8 cellular contexts compared by ENCODE assay signal in genomic region chr4:129344058-129344457, GRCh38.
DNase-seq lines count a peak whose midpoint lies in the region; ATAC-seq and TF ChIP-seq lines count a peak whose summit lies in the region.
"Had no signal": no experiment of that assay in that cellular context is flagged by ENCODE, and none has a peak within 500 bp of the region (broad histone marks: within the 10 kb centered on the region; RNA-seq: fewer than 3 reads in every experiment).

No MANE protein-coding gene starts in this region.

- no peaks in the 10 kb centered on the region for H3K27me3 ChIP-seq in lung (ENCODE audit: control insufficient read depth, insufficient read depth)

- 34 to 38% methylated on average over 11 of the region's 11 CpGs for WGBS in lung, 2 donors

- H3K9me3 ChIP-seq in lung (ENCODE audit: control insufficient read depth in 2 of 2, insufficient read depth in 1 of 2, low read length in 1 of 2): no peaks in the 10 kb centered on the region

- intact Hi-C loops in MCF 10A (cut with micrococcal nuclease): loop anchor here (1.0 to 10.0 kb wide), 2 partner anchors 297 to 391 kb away; no protein-coding TSS in a partner anchor

- TF ChIP-seq CTCF in MCF 10A (IDR thresholded peaks at IDR 0.05; ENCODE audit: unreplicated experiment) (peak; percentile 66), lung (IDR thresholded peaks at IDR 0.05; ENCODE audit: control extremely low read depth, extremely low read depth) (peak; percentile 39)

- no peaks in the 10 kb centered on the region for H3K27me3 Mint-ChIP-seq in MCF 10A (ENCODE audit: insufficient read depth, unreplicated experiment)

- no peak overlapping the region for H3K27ac Mint-ChIP-seq in MCF 10A (ENCODE audit: low read depth, unreplicated experiment)
- H3K27ac Mint-ChIP-seq: activated B cell treated with CpG ODN at 0.5 μM for 24 hours had no signal

- ATAC-seq in GM21576 (IDR thresholded peaks at IDR 0.05; ENCODE audit: unreplicated experiment) (peak; percentile 64), lung (ENCODE audit: insufficient read depth, low FRiP score) (peak; percentile 76), GM21825 (IDR thresholded peaks at IDR 0.05; ENCODE audit: unreplicated experiment) (no peak)

- CTCF ChIA-PET in MCF 10A (lab: Yijun Ruan, JAX): interaction anchor here (0.6 to 2.7 kb wide), 29 partner anchors 9 to 1611 kb away, joined by 3 to 28 read pairs (median 3); no protein-coding TSS in a partner anchor

- peak; percentile 20 for DNase-seq in Daoy (ENCODE audit: low read depth)
- DNase-seq in NCI-H2029 treated with DMSO at 0.1 percent for 48 hours (lab: John Stamatoyannopoulos, UW): peak; percentile 31
- peak; percentile 75 for DNase-seq in MCF 10A (ENCODE audit: unreplicated experiment)
- DNase-seq in lung (ENCODE audit: low spot score): no peak
- DNase-seq in NCI-H1436 treated with DMSO at 0.1 percent for 48 hours (lab: John Stamatoyannopoulos, UW): no peak
- DNase-seq: activated B cell treated with CpG ODN at 0.5 μM for 24 hours had no signal

- no peaks in the 10 kb centered on the region for H3K4me1 ChIP-seq in lung (ENCODE audit: control insufficient read depth in 2 of 2, insufficient read depth in 2 of 2, low read length in 2 of 2)

- peaks cover 15% of the 10 kb centered on the region for H3K4me1 Mint-ChIP-seq in MCF 10A (ENCODE audit: insufficient read depth, unreplicated experiment)
- H3K4me1 Mint-ChIP-seq: activated B cell treated with CpG ODN at 0.5 μM for 24 hours had no signal

- H3K4me3 Mint-ChIP-seq in MCF 10A (ENCODE audit: unreplicated experiment): no peak overlapping the region
- H3K4me3 Mint-ChIP-seq: activated B cell treated with CpG ODN at 0.5 μM for 24 hours had no signal

- no peak overlapping the region for H3K4me3 ChIP-seq in lung

- H3K9me3 Mint-ChIP-seq in MCF 10A (ENCODE audit: unreplicated experiment): no peaks in the 10 kb centered on the region
- H3K9me3 Mint-ChIP-seq: activated B cell treated with CpG ODN at 0.5 μM for 24 hours had no signal

- BruUV-seq in MCF 10A (replicated peaks; lab: Mats Ljungman, UMichigan): no TSS peak

- H3K27ac ChIP-seq in lung (ENCODE audit: low read depth in 1 of 2, low read length in 1 of 2): no peak overlapping the region

- POLR2A ChIA-PET in MCF 10A (lab: Yijun Ruan, JAX): interaction anchor here (0.5 to 1.5 kb wide), 2 partner anchors 186 to 247 kb away, joined by 3 read pairs; no protein-coding TSS in a partner anchor

- peaks cover 6% of the 10 kb centered on the region for H3K36me3 Mint-ChIP-seq in MCF 10A (ENCODE audit: insufficient read depth, unreplicated experiment)

- H3K36me3 ChIP-seq in lung (ENCODE audit: control insufficient read depth in 2 of 2, insufficient read depth in 2 of 2, low read length in 2 of 2): no peaks in the 10 kb centered on the region

Comparison
In these comparisons a context has a peak if more than half of its experiments do, and no peak if none do; other contexts are left out.
1. DNase-seq: peak in Daoy (single experiment), NCI-H2029 treated with DMSO at 0.1 percent for 48 hours (single experiment) and MCF 10A (single experiment); none in lung (single experiment) and NCI-H1436 treated with DMSO at 0.1 percent for 48 hours (single experiment).